Comparison of ENCODE assay signal across 33 cellular contexts in the genomic region with DNA sequence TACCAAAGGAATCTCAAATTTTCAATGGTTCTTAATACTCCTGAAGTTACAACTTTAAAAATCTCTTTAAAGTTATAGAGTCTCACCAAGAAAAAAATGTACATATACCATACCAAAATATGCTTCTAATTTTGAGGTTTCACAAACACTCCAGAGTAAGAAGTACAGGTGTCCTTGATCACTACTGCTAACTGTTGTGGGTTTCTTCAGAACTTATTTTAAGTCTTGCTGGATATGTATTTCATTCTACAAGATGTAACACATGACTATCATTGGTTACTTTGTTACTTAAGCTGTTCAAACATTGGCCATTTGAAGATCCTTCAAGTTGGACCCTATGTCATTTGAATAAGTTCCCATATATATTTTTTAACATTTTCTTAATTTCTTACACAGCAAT.
"Had no signal": no experiment of that assay in that cellular context is flagged by ENCODE, and none has a peak within 500 bp of the region (broad histone marks: within the 10 kb centered on the region; RNA-seq: fewer than 3 reads in every experiment).

No MANE protein-coding gene starts in this region.

- H3K27me3 ChIP-seq: ascending aorta, brain microvascular endothelial cell, foreskin keratinocyte, gastrocnemius medialis, heart left ventricle had no signal

- H3K27ac Mint-ChIP-seq: activated B cell treated with CpG ODN at 0.5 μM for 24 hours; activated CD4-positive, alpha-beta memory T cell treated with anti-CD3 and anti-CD28 coated beads for 36 hours; activated CD4-positive, alpha-beta T cell treated with anti-CD3 and anti-CD28 coated beads, Interleukin-2, amount 10 ng/mL, durations not matched to agents 24 days and 14 days; activated CD8-positive, alpha-beta memory T cell treated with anti-CD3 and anti-CD28 coated beads, Interleukin-2, amount 10 ng/mL, durations not matched to agents 7 days and 5 days; activated CD8-positive, alpha-beta T cell treated with anti-CD3 and anti-CD28 coated beads, Interleukin-2, amount 10 ng/mL, durations not matched to agents 7 days and 5 days; activated naive CD4-positive, alpha-beta T cell treated with anti-CD3 and anti-CD28 coated beads, Interleukin-2, amount 10 ng/mL, durations not matched to agents 7 days and 5 days; activated naive CD4-positive, alpha-beta T cell treated with anti-CD3 and anti-CD28 coated beads, Interleukin-2, amount 50 U/mL, for 72 hours; activated naive CD8-positive, alpha-beta T cell treated with anti-CD3 and anti-CD28 coated beads, Interleukin-2, amount 10 ng/mL, durations not matched to agents 7 days and 5 days; effector memory CD8-positive, alpha-beta T cell; T-cell; T-helper 1 cell treated with Interleukin-12 subunit alpha and Interleukin-12 subunit beta and Interleukin-4 antibody, amounts not matched to agents 30 μg/mL and 1 μg/mL, for 36 hours; T-helper 2 cell treated with Interferon-gamma antibody and Interleukin-4, amounts not matched to agents 5 μg/mL and 100 μg/mL, for 36 hours had no signal

- H3K4me1 Mint-ChIP-seq: activated B cell treated with CpG ODN at 0.5 μM for 24 hours; activated CD4-positive, alpha-beta T cell treated with anti-CD3 and anti-CD28 coated beads, Interleukin-2, amount 10 ng/mL, durations not matched to agents 24 days and 14 days; activated CD8-positive, alpha-beta memory T cell treated with anti-CD3 and anti-CD28 coated beads, Interleukin-2, amount 10 ng/mL, durations not matched to agents 7 days and 5 days; activated naive CD4-positive, alpha-beta T cell treated with anti-CD3 and anti-CD28 coated beads, Interleukin-2, amount 10 ng/mL, durations not matched to agents 7 days and 5 days; activated naive CD8-positive, alpha-beta T cell treated with anti-CD3 and anti-CD28 coated beads, Interleukin-2, amount 10 ng/mL, durations not matched to agents 7 days and 5 days; central memory CD8-positive, alpha-beta T cell had no signal

- H3K36me3 Mint-ChIP-seq: activated CD4-positive, alpha-beta memory T cell treated with anti-CD3 and anti-CD28 coated beads for 36 hours; activated CD8-positive, alpha-beta memory T cell treated with anti-CD3 and anti-CD28 coated beads, Interleukin-2, amount 10 ng/mL, durations not matched to agents 7 days and 5 days; activated naive CD4-positive, alpha-beta T cell treated with anti-CD3 and anti-CD28 coated beads, Interleukin-2, amount 10 ng/mL, durations not matched to agents 7 days and 5 days; activated naive CD4-positive, alpha-beta T cell treated with anti-CD3 and anti-CD28 coated beads, Interleukin-2, amount 50 U/mL, for 72 hours; activated naive CD8-positive, alpha-beta T cell treated with anti-CD3 and anti-CD28 coated beads, Interleukin-2, amount 10 ng/mL, durations not matched to agents 7 days and 5 days; T-cell had no signal

- H3K9me3 ChIP-seq: ascending aorta, esophagus muscularis mucosa, gastrocnemius medialis, heart left ventricle had no signal

- FAIRE-seq: bronchial epithelial cell had no signal

- H3K4me3 ChIP-seq: ascending aorta, esophagus muscularis mucosa, gastrocnemius medialis, heart left ventricle had no signal

- H3K9me3 Mint-ChIP-seq: activated B cell treated with CpG ODN at 0.5 μM for 24 hours; activated CD4-positive, alpha-beta memory T cell treated with anti-CD3 and anti-CD28 coated beads for 36 hours; activated CD4-positive, alpha-beta T cell treated with anti-CD3 and anti-CD28 coated beads, Interleukin-2, amount 10 ng/mL, durations not matched to agents 24 days and 14 days; activated naive CD4-positive, alpha-beta T cell treated with anti-CD3 and anti-CD28 coated beads, Interleukin-2, amount 10 ng/mL, durations not matched to agents 7 days and 5 days; activated naive CD8-positive, alpha-beta T cell treated with anti-CD3 and anti-CD28 coated beads, Interleukin-2, amount 10 ng/mL, durations not matched to agents 7 days and 5 days; T-helper 1 cell treated with Interleukin-12 subunit alpha and Interleukin-12 subunit beta and Interleukin-4 antibody, amounts not matched to agents 30 μg/mL and 1 μg/mL, for 36 hours had no signal

- H3K4me3 Mint-ChIP-seq: activated B cell treated with CpG ODN at 0.5 μM for 24 hours; activated CD4-positive, alpha-beta memory T cell treated with anti-CD3 and anti-CD28 coated beads for 36 hours; activated CD4-positive, alpha-beta T cell treated with anti-CD3 and anti-CD28 coated beads, Interleukin-2, amount 10 ng/mL, durations not matched to agents 24 days and 14 days; activated CD8-positive, alpha-beta memory T cell treated with anti-CD3 and anti-CD28 coated beads, Interleukin-2, amount 10 ng/mL, durations not matched to agents 7 days and 5 days; activated CD8-positive, alpha-beta T cell treated with anti-CD3 and anti-CD28 coated beads, Interleukin-2, amount 10 ng/mL, durations not matched to agents 7 days and 5 days; activated naive CD4-positive, alpha-beta T cell treated with anti-CD3 and anti-CD28 coated beads, Interleukin-2, amount 10 ng/mL, durations not matched to agents 7 days and 5 days; activated naive CD8-positive, alpha-beta T cell treated with anti-CD3 and anti-CD28 coated beads, Interleukin-2, amount 10 ng/mL, durations not matched to agents 7 days and 5 days; central memory CD8-positive, alpha-beta T cell; effector memory CD8-positive, alpha-beta T cell; T-cell; T-helper 1 cell treated with Interleukin-12 subunit alpha and Interleukin-12 subunit beta and Interleukin-4 antibody, amounts not matched to agents 30 μg/mL and 1 μg/mL, for 36 hours; T-helper 2 cell treated with Interferon-gamma antibody and Interleukin-4, amounts not matched to agents 5 μg/mL and 100 μg/mL, for 36 hours had no signal

- ATAC-seq: activated CD4-positive, CD25-positive, alpha-beta regulatory T cell treated with anti-CD3 and anti-CD28 coated beads, Interleukin-2, amount 50 U/mL, for 24 hours; activated CD8-positive, alpha-beta memory T cell treated with anti-CD3 and anti-CD28 coated beads, Interleukin-2, amount 10 ng/mL, durations not matched to agents 7 days and 5 days; activated CD8-positive, alpha-beta T cell treated with anti-CD3 and anti-CD28 coated beads, Interleukin-2, amount 10 ng/mL, durations not matched to agents 7 days and 5 days; activated naive CD4-positive, alpha-beta T cell treated with anti-CD3 and anti-CD28 coated beads, Interleukin-2, amount 50 U/mL, for 72 hours; effector memory CD8-positive, alpha-beta T cell; foreskin keratinocyte; gastrocnemius medialis; heart left ventricle; T-cell had no signal

- H3K36me3 ChIP-seq: ascending aorta, brain microvascular endothelial cell, esophagus muscularis mucosa, gastrocnemius medialis, heart left ventricle, WERI-Rb-1 had no signal

- H3K27ac ChIP-seq: ascending aorta, brain microvascular endothelial cell, esophagus muscularis mucosa, foreskin keratinocyte, gastrocnemius medialis, heart left ventricle, WERI-Rb-1 had no signal

- H3K27me3 Mint-ChIP-seq: activated B cell treated with CpG ODN at 0.5 μM for 24 hours; activated CD4-positive, alpha-beta memory T cell treated with anti-CD3 and anti-CD28 coated beads for 36 hours; activated CD4-positive, alpha-beta T cell treated with anti-CD3 and anti-CD28 coated beads, Interleukin-2, amount 10 ng/mL, durations not matched to agents 24 days and 14 days; activated CD8-positive, alpha-beta memory T cell treated with anti-CD3 and anti-CD28 coated beads, Interleukin-2, amount 10 ng/mL, durations not matched to agents 7 days and 5 days; activated naive CD4-positive, alpha-beta T cell treated with anti-CD3 and anti-CD28 coated beads, Interleukin-2, amount 10 ng/mL, durations not matched to agents 7 days and 5 days; activated naive CD8-positive, alpha-beta T cell treated with anti-CD3 and anti-CD28 coated beads, Interleukin-2, amount 10 ng/mL, durations not matched to agents 7 days and 5 days; central memory CD8-positive, alpha-beta T cell; effector memory CD8-positive, alpha-beta T cell; T-cell had no signal

- H3K4me1 ChIP-seq: ascending aorta, esophagus muscularis mucosa, foreskin keratinocyte, gastrocnemius medialis, heart left ventricle had no signal

- DNase-seq: activated B cell treated with CpG ODN at 0.5 μM for 24 hours; activated CD4-positive, alpha-beta memory T cell treated with anti-CD3 and anti-CD28 coated beads for 36 hours; activated CD4-positive, alpha-beta T cell treated with anti-CD3 and anti-CD28 coated beads, Interleukin-2, amount 10 ng/mL, durations not matched to agents 24 days and 14 days; activated CD8-positive, alpha-beta memory T cell treated with anti-CD3 and anti-CD28 coated beads, Interleukin-2, amount 10 ng/mL, durations not matched to agents 7 days and 5 days; activated CD8-positive, alpha-beta memory T cell treated with anti-CD3 and anti-CD28 coated beads, Interleukin-2, amount 50 U/mL, for 4 hours; activated CD8-positive, alpha-beta T cell treated with anti-CD3 and anti-CD28 coated beads, Interleukin-2, amount 10 ng/mL, durations not matched to agents 7 days and 5 days; activated gamma-delta T cell; activated naive CD4-positive, alpha-beta T cell; activated naive CD4-positive, alpha-beta T cell treated with anti-CD3 and anti-CD28 coated beads, Interleukin-2, amount 10 ng/mL, durations not matched to agents 7 days and 5 days; activated naive CD8-positive, alpha-beta T cell treated with anti-CD3 and anti-CD28 coated beads, Interleukin-2, amount 10 ng/mL, durations not matched to agents 7 days and 5 days; activated T-cell treated with anti-CD3 and anti-CD28 coated beads, Interleukin-2, amount 50 U/mL, for 1 hour; activated T-cell treated with anti-CD3 and anti-CD28 coated beads, Interleukin-2, amount 50 U/mL, for 48 hours; brain microvascular endothelial cell; cortex of kidney; dermis blood vessel endothelial cell; effector CD4-positive, alpha-beta T cell; effector memory CD8-positive, alpha-beta T cell; erythroblast; foreskin keratinocyte; gastrocnemius medialis; glutamatergic neuron; heart left ventricle; T-cell; T1000; WERI-Rb-1 had no signal
